Comparison of ENCODE assay signal across 1 cellular context in genomic region chr22:46122511-46122971, GRCh38.
TF ChIP-seq lines count a peak whose summit lies in the region.

No MANE protein-coding gene starts in this region.

TF ChIP-seq in HepG2, 621 proteins besides CTCF, POLR2A, EP300 and RAD21 (continued from another document and continues in another):
- TF ChIP-seq CEBPZ (IDR thresholded peaks at IDR 0.05; ENCODE audit: low read length) (no peak), ZNF724P (CRISPR knock-in tag; IDR thresholded peaks at IDR 0.05; ENCODE audit: borderline replicate concordance) (no peak), TFDP2 (CRISPR knock-in tag; IDR thresholded peaks at IDR 0.05) (peak; percentile 55; the same call in 1 of the 2 replicates), TFDP1 (CRISPR knock-in tag; IDR thresholded peaks at IDR 0.05; ENCODE audit: borderline replicate concordance) (peak; percentile 52; the same call in 1 of the 2 replicates), ZNF629 (CRISPR knock-in tag; conservative IDR thresholded peaks at IDR 0.05) (no peak), MLXIP (CRISPR knock-in tag; IDR thresholded peaks at IDR 0.05; ENCODE audit: borderline replicate concordance) (no peak), ZFYVE20 (CRISPR knock-in tag; IDR thresholded peaks at IDR 0.05; ENCODE audit: borderline replicate concordance, low read depth) (no peak), NPAS2 (CRISPR knock-in tag; IDR thresholded peaks at IDR 0.05; ENCODE audit: borderline replicate concordance) (no peak), ZNF383 (CRISPR knock-in tag; IDR thresholded peaks at IDR 0.05; ENCODE audit: borderline replicate concordance) (no peak), ZSCAN21 (CRISPR knock-in tag; IDR thresholded peaks at IDR 0.05; ENCODE audit: borderline replicate concordance) (no peak; the same call in 1 of the 2 replicates), ARID3A (IDR thresholded peaks at IDR 0.05; ENCODE audit: low read depth, low read length) (no peak), PHB2 (IDR thresholded peaks at IDR 0.05; ENCODE audit: partially characterized antibody) (no peak), GMEB2 (CRISPR knock-in tag; IDR thresholded peaks at IDR 0.05; ENCODE audit: low read depth) (no peak), ZZZ3 (CRISPR knock-in tag; IDR thresholded peaks at IDR 0.05; ENCODE audit: borderline replicate concordance) (no peak), TRIM22 (IDR thresholded peaks at IDR 0.05) (no peak), ZBTB44 (CRISPR knock-in tag; IDR thresholded peaks at IDR 0.05) (peak; percentile 60; the same call in 1 of the 2 replicates), FOSL1 (CRISPR knock-in tag; IDR thresholded peaks at IDR 0.05; ENCODE audit: borderline replicate concordance) (no peak), HDAC1 (CRISPR knock-in tag; IDR thresholded peaks at IDR 0.05) (no peak), ZKSCAN1 (IDR thresholded peaks at IDR 0.05; ENCODE audit: low read length) (no peak), DDIT3 (CRISPR knock-in tag; IDR thresholded peaks at IDR 0.05) (no peak), MIXL1 (CRISPR knock-in tag; IDR thresholded peaks at IDR 0.05) (no peak), HNRNPLL (IDR thresholded peaks at IDR 0.05; ENCODE audit: low read depth, low read length, poor library complexity, severe bottlenecking) (peak; percentile 39), ZBTB37 (CRISPR knock-in tag; IDR thresholded peaks at IDR 0.05) (no peak), GABPA (IDR thresholded peaks at IDR 0.05; ENCODE audit: low read depth, low read length) (no peak), GABPA (CRISPR knock-in tag; IDR thresholded peaks at IDR 0.05; ENCODE audit: low read depth) (no peak), HOXD1 (CRISPR knock-in tag; IDR thresholded peaks at IDR 0.05) (no peak), MIER2 (CRISPR knock-in tag; IDR thresholded peaks at IDR 0.05) (no peak), TERF1 (CRISPR knock-in tag; IDR thresholded peaks at IDR 0.05) (no peak), UBTF (CRISPR knock-in tag; IDR thresholded peaks at IDR 0.05) (0 out of 2 replicates have a peak, but pooled peaks have one; percentile 20), U2AF1 (optimal IDR thresholded peaks at IDR 0.05; ENCODE audit: low read depth, low read length) (no peak), ELK4 (CRISPR knock-in tag; IDR thresholded peaks at IDR 0.05; ENCODE audit: borderline replicate concordance) (no peak), TBX3 (IDR thresholded peaks at IDR 0.05; ENCODE audit: borderline replicate concordance) (no peak), ZNF430 (CRISPR knock-in tag; IDR thresholded peaks at IDR 0.05) (no peak), FOXP1 (IDR thresholded peaks at IDR 0.05) (no peak), FOXP1 (CRISPR knock-in tag; IDR thresholded peaks at IDR 0.05) (no peak)
